In genomic region chr16:17224859-17225258, GRCh38 we compare ENCODE assay signal across 8 cellular contexts.
A peak's percentile ranks its signal among the peaks of the same experiment; 100 is the strongest.
DNase-seq lines count a peak whose midpoint lies in the region; ATAC-seq and TF ChIP-seq lines count a peak whose summit lies in the region.

No MANE protein-coding gene starts in this region.

- H3K4me3 ChIP-seq in NB4 (ENCODE audit: low read depth, low read length) = no peak overlapping the region
- no peak overlapping the region for H3K4me3 ChIP-seq in ascending aorta
- no peak overlapping the region for H3K4me3 ChIP-seq in mucosa of descending colon

- TF ChIP-seq POLR2A in NB4 (IDR thresholded peaks at IDR 0.05; ENCODE audit: extremely low read depth, insufficient read length) = no peak

- TF ChIP-seq CTCF in NB4 (IDR thresholded peaks at IDR 0.05; ENCODE audit: low read depth, low read length) = no peak
- no peak for TF ChIP-seq CTCF in ascending aorta (IDR thresholded peaks at IDR 0.05)
- TF ChIP-seq CTCF in mucosa of descending colon (IDR thresholded peaks at IDR 0.05) = no peak

- peak; percentile 41 for DNase-seq in CD1c-positive myeloid dendritic cell (ENCODE audit: extremely low spot score)
- DNase-seq in NB4 (ENCODE audit: low read depth) = peak; percentile 94
- DNase-seq in ascending aorta (ENCODE audit: low spot score in 2 of 2) = peak; percentile 16 to 84
- DNase-seq in mucosa of descending colon = peak in 1 of 3 donors; percentile 55
- DNase-seq in stimulated activated naive CD4-positive, alpha-beta T cell treated with Interleukin-2 at 50 U/mL for 16 hours (lab: John Stamatoyannopoulos, UW) = no peak
- DNase-seq in stimulated activated naive CD4-positive, alpha-beta T cell (lab: John Stamatoyannopoulos, UW) = no peak
- DNase-seq in dedifferentiated amniotic fluid mesenchymal stem cell (ENCODE audit: extremely low spot score) = no peak

- ATAC-seq in mucosa of descending colon = peak; percentile 75
- no peak for ATAC-seq in HG02571 (IDR thresholded peaks at IDR 0.05; ENCODE audit: unreplicated experiment)

- no peaks in the 10 kb centered on the region for H3K36me3 ChIP-seq in ascending aorta
- no peaks in the 10 kb centered on the region for H3K36me3 ChIP-seq in mucosa of descending colon (ENCODE audit: low read depth)

- intact Hi-C loops in ascending aorta (cut with DNase I) = no loop called here
- intact Hi-C loops in mucosa of descending colon (cut with DNase I, micrococcal nuclease) = no loop called here

- peak overlapping the region; percentile 51 to 58 for H3K27ac ChIP-seq in ascending aorta

- no peaks in the 10 kb centered on the region for H3K27me3 ChIP-seq in ascending aorta

- H3K9me3 ChIP-seq in ascending aorta (no peaks in the 10 kb centered on the region), mucosa of descending colon (no peaks in the 10 kb centered on the region)

- H3K4me1 ChIP-seq in ascending aorta (peaks cover 3 to 4% of the 10 kb centered on the region in 2 donors), mucosa of descending colon (ENCODE audit: low read depth) (no peaks in the 10 kb centered on the region)

Comparison
In these comparisons a context has a peak if more than half of its experiments do, and no peak if none do; other contexts are left out.
1. DNase-seq: peak in CD1c-positive myeloid dendritic cell (single experiment), NB4 (single experiment) and ascending aorta (2 of 2); none in stimulated activated naive CD4-positive, alpha-beta T cell treated with Interleukin-2 at 50 U/mL for 16 hours (single experiment), stimulated activated naive CD4-positive, alpha-beta T cell (0 of 6) and dedifferentiated amniotic fluid mesenchymal stem cell (single experiment).